1 cellular context compared by ENCODE assay signal in genomic region chr12:83199069-83199468, GRCh38.
TF ChIP-seq lines count a peak whose summit lies in the region.

No MANE protein-coding gene starts in this region.

TF ChIP-seq in K562, 482 proteins besides CTCF, POLR2A, EP300 and RAD21 (continued from another document):
- TF ChIP-seq PBX2 (CRISPR knock-in tag; IDR thresholded peaks at IDR 0.05; ENCODE audit: low read depth) (no peak), PBX2 (tag; conservative IDR thresholded peaks at IDR 0.05; ENCODE audit: low read depth) (no peak), ARID3B (CRISPR knock-in tag; IDR thresholded peaks at IDR 0.05; ENCODE audit: borderline replicate concordance) (no peak), EGR1 (conservative IDR thresholded peaks at IDR 0.05) (no peak), CBX5 (IDR thresholded peaks at IDR 0.05; ENCODE audit: borderline replicate concordance, low read depth) (no peak), GTF2A2 (tag; IDR thresholded peaks at IDR 0.05) (no peak)
